In the genomic region with DNA sequence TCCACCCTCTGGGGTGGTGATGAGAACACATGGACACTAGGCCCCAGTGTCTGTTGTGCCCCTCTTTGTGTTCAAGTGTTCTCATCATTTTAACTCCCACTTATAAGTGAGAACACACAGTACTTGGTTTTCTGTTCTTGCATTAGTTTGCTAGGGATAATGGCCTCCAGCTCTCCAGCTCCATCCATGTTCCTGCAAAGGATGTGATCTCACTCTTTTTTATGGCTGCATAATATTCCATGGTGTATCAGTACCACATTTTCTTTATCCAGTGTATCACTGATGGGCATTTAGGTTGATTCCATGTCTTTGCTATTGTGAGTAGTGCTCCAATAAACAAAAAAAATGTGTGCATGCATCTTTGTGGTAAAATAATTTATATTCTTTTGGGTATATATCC, we compare ENCODE assay signal across 28 cellular contexts.
"Had no signal": no experiment of that assay in that cellular context is flagged by ENCODE, and none has a peak within 500 bp of the region (broad histone marks: within the 10 kb centered on the region; RNA-seq: fewer than 3 reads in every experiment).

No MANE protein-coding gene starts in this region.

- H3K4me1 ChIP-seq: pancreas, prostate gland, right atrium auricular region, right lobe of liver, sigmoid colon, suprapubic skin, testis, tibial artery, transverse colon, upper lobe of right lung, uterus had no signal

- H3K4me1 Mint-ChIP-seq: naive thymus-derived CD4-positive, alpha-beta T cell; natural killer cell; nephron; stimulated activated memory B cell treated with anti-CD40 and anti-IgM and Interleukin-4, amounts not matched to agents 10 μg/mL and 1 μg/mL and 100 μg/mL, for 72 hours; stimulated activated naive CD8-positive, alpha-beta T cell treated with anti-CD3 and anti-CD28 coated beads, Interleukin-15, amount 100 ng/mL, for 72 hours had no signal

- H3K36me3 Mint-ChIP-seq: naive thymus-derived CD4-positive, alpha-beta T cell; natural killer cell; stimulated activated memory B cell treated with anti-CD40 and anti-IgM and Interleukin-4, amounts not matched to agents 10 μg/mL and 1 μg/mL and 100 μg/mL, for 72 hours; type B pancreatic cell had no signal

- FAIRE-seq: pancreas, small intestine had no signal

- H3K27ac Mint-ChIP-seq: naive thymus-derived CD4-positive, alpha-beta T cell; natural killer cell; nephron; stimulated activated memory B cell treated with anti-CD40 and anti-IgM and Interleukin-4, amounts not matched to agents 10 μg/mL and 1 μg/mL and 100 μg/mL, for 72 hours; stimulated activated naive CD8-positive, alpha-beta T cell treated with anti-CD3 and anti-CD28 coated beads, Interleukin-15, amount 100 ng/mL, for 72 hours; type B pancreatic cell had no signal

- H3K36me3 ChIP-seq: neutrophil, pancreas, prostate gland, right atrium auricular region, right lobe of liver, sigmoid colon, suprapubic skin, tibial artery, transverse colon, upper lobe of right lung, uterus had no signal

- H3K4me3 ChIP-seq: pancreas, prostate gland, right atrium auricular region, right lobe of liver, sigmoid colon, suprapubic skin, testis, tibial artery, transverse colon, upper lobe of right lung, uterus had no signal

- DNase-seq: naive thymus-derived CD4-positive, alpha-beta T cell; natural killer cell; nucleus accumbens; pancreas; retina; right lobe of liver; sigmoid colon; small intestine; stimulated activated CD4-positive, alpha-beta T cell treated with anti-CD3 and anti-CD28 coated beads, Interleukin-1b, Interleukin-23, amount 100 ng/mL, for 48 hours; stimulated activated CD4-positive, alpha-beta T cell treated with anti-CD3 and anti-CD28 coated beads, Interleukin-4, amount 100 ng/mL, for 1 hour; stimulated activated CD4-positive, alpha-beta T cell treated with anti-CD3 and anti-CD28 coated beads, Interleukin-4, amount 100 ng/mL, for 4 hours; stimulated activated CD8-positive, alpha-beta memory T cell treated with anti-CD3 and anti-CD28 coated beads, Interleukin-4, amount 100 ng/mL, for 48 hours; stimulated activated naive CD4-positive, alpha-beta T cell; stimulated activated naive CD8-positive, alpha-beta T cell treated with anti-CD3 and anti-CD28 coated beads, Interleukin-15, amount 100 ng/mL, for 72 hours; stimulated activated naive CD8-positive, alpha-beta T cell treated with anti-CD3 and anti-CD28 coated beads, Interleukin-15, Interleukin-2, amounts not matched to agents 100 U/mL and 50 U/mL, for 24 hours; substantia nigra; testis; tibial artery; transverse colon; upper lobe of right lung; uterus had no signal

- ATAC-seq: naive thymus-derived CD4-positive, alpha-beta T cell; natural killer cell; pancreas; right lobe of liver; stimulated activated memory B cell treated with anti-CD40 and anti-IgM and Interleukin-4, amounts not matched to agents 10 μg/mL and 1 μg/mL and 100 μg/mL, for 72 hours; stimulated activated naive CD8-positive, alpha-beta T cell treated with anti-CD3 and anti-CD28 coated beads, Interleukin-15, amount 100 ng/mL, for 72 hours; stimulated activated naive CD8-positive, alpha-beta T cell treated with anti-CD3 and anti-CD28 coated beads, Interleukin-15, Interleukin-2, amounts not matched to agents 100 U/mL and 50 U/mL, for 24 hours; upper lobe of right lung had no signal

- H3K27me3 Mint-ChIP-seq: stimulated activated memory B cell treated with anti-CD40 and anti-IgM and Interleukin-4, amounts not matched to agents 10 μg/mL and 1 μg/mL and 100 μg/mL, for 72 hours; type B pancreatic cell had no signal

- H3K4me3 Mint-ChIP-seq: naive thymus-derived CD4-positive, alpha-beta T cell; natural killer cell; nephron; stimulated activated memory B cell treated with anti-CD40 and anti-IgM and Interleukin-4, amounts not matched to agents 10 μg/mL and 1 μg/mL and 100 μg/mL, for 72 hours; stimulated activated naive CD8-positive, alpha-beta T cell treated with anti-CD3 and anti-CD28 coated beads, Interleukin-15, amount 100 ng/mL, for 72 hours; type B pancreatic cell had no signal

- H3K9me3 Mint-ChIP-seq: nephron, type B pancreatic cell had no signal

- H3K27ac ChIP-seq: neutrophil, pancreas, prostate gland, right atrium auricular region, right lobe of liver, sigmoid colon, suprapubic skin, testis, tibial artery, transverse colon, upper lobe of right lung, uterus had no signal

- H3K27me3 ChIP-seq: neutrophil, pancreas, right atrium auricular region, right lobe of liver, sigmoid colon, suprapubic skin, testis, tibial artery, transverse colon, upper lobe of right lung, uterus had no signal

- H3K9me3 ChIP-seq: neutrophil, pancreas, prostate gland, right lobe of liver, sigmoid colon, suprapubic skin, testis, tibial artery, transverse colon, upper lobe of right lung, uterus had no signal
